8 cellular contexts compared by ENCODE assay signal in genomic region chr2:14634223-14634884, GRCh38.
A peak's percentile ranks its signal among the peaks of the same experiment; 100 is the strongest.
DNase-seq lines count a peak whose midpoint lies in the region; ATAC-seq and TF ChIP-seq lines count a peak whose summit lies in the region.

No MANE protein-coding gene starts in this region.

- ATAC-seq in GM19463 (IDR thresholded peaks at IDR 0.05; ENCODE audit: unreplicated experiment) (peak; percentile 67), GM21619 (IDR thresholded peaks at IDR 0.05; ENCODE audit: unreplicated experiment) (no peak), GM18861 (IDR thresholded peaks at IDR 0.05; ENCODE audit: unreplicated experiment) (no peak)

- TF ChIP-seq CTCF in AG10803 (conservative IDR thresholded peaks at IDR 0.05; ENCODE audit: low read length): peak; percentile 70

- peak overlapping the region; percentile 73 for H3K4me3 ChIP-seq in AG10803 (ENCODE audit: low read length)

- DNase-seq in AG10803 (ENCODE audit: low read depth): peak; percentile 72
- peak; percentile 81 for DNase-seq in NCI-H2029 (lab: John Stamatoyannopoulos, UW)
- DNase-seq in astrocyte of the hippocampus (ENCODE audit: low read depth, low spot score): peak; percentile 95
- peak; percentile 25 to 56 for DNase-seq in hippocampal formation (lab: John Stamatoyannopoulos, UW)
- peak; percentile 58 for DNase-seq in putamen (ENCODE audit: low spot score)

Comparison
In these comparisons a context has a peak if more than half of its experiments do, and no peak if none do; other contexts are left out.
1. DNase-seq: peak in every context shown above with its lines; median percentile 95 in astrocyte of the hippocampus; 81 in NCI-H2029; 72 in AG10803; 58 in putamen; 40 in hippocampal formation.